ENCODE assay signal across 15 cellular contexts in genomic region chr22:37951305-37951704, GRCh38. TPM values are rescaled to one million over a fixed set of nuclear protein-coding genes. Genes with fewer than 3 reads are reported as not detected.
DNase-seq lines count a peak whose midpoint lies in the region; ATAC-seq, FAIRE-seq and TF ChIP-seq lines count a peak whose summit lies in the region.
"Had no signal": no experiment of that assay in that cellular context is flagged by ENCODE, and none has a peak within 500 bp of the region (broad histone marks: within the 10 kb centered on the region; RNA-seq: fewer than 3 reads in every experiment).

No MANE protein-coding gene starts in this region.

- no peak overlapping the region for H3K27ac Mint-ChIP-seq in naive thymus-derived CD8-positive, alpha-beta T cell
- H3K27ac Mint-ChIP-seq: activated CD8-positive, alpha-beta T cell treated with anti-CD3 and anti-CD28 coated beads for 36 hours had no signal

- no peak overlapping the region for H3K4me3 ChIP-seq in A549
- H3K4me3 ChIP-seq in H7 (ENCODE audit: insufficient read depth, low read depth, low read length): no peak overlapping the region
- H3K4me3 ChIP-seq in thyroid gland (replicated peaks in 1 of 3): no peak overlapping the region
- H3K4me3 ChIP-seq: gastrocnemius medialis had no signal

- H3K4me1 Mint-ChIP-seq in naive thymus-derived CD8-positive, alpha-beta T cell: peaks cover 18 to 31% (median 29%) of the 10 kb centered on the region in 4 donors

- H3K36me3 ChIP-seq in H7 (replicated peaks; ENCODE audit: control insufficient read depth, insufficient read depth, low read length): no peaks in the 10 kb centered on the region
- H3K36me3 ChIP-seq in thyroid gland: no peaks in the 10 kb centered on the region
- H3K36me3 ChIP-seq: gastrocnemius medialis had no signal

- H3K9me3 ChIP-seq in A549 (no peaks in the 10 kb centered on the region), thyroid gland (no peaks in the 10 kb centered on the region)
- H3K9me3 ChIP-seq: gastrocnemius medialis had no signal

- TF ChIP-seq POLR2A in A549 (IDR thresholded peaks at IDR 0.05; ENCODE audit: low read length): no peak
- no peak for TF ChIP-seq POLR2A in thyroid gland (IDR thresholded peaks at IDR 0.05)

- H3K36me3 Mint-ChIP-seq in naive thymus-derived CD8-positive, alpha-beta T cell: peaks cover 0 to 3% (median 2%) of the 10 kb centered on the region in 3 donors

- H3K27me3 ChIP-seq in H7 (ENCODE audit: control insufficient read depth, insufficient read depth, low read length) (peaks cover 10% of the 10 kb centered on the region; the same call in 1 of the 2 replicates), thyroid gland (no peaks in the 10 kb centered on the region)
- H3K27me3 ChIP-seq: gastrocnemius medialis had no signal

- H3K4me2 ChIP-seq in A549: no peak overlapping the region

- H3K4me1 ChIP-seq in A549: peaks cover 7% of the 10 kb centered on the region; the same call in 2 of the 3 replicates
- H3K4me1 ChIP-seq in thyroid gland: peaks cover 15 to 20% of the 10 kb centered on the region in 2 donors

- no peaks in the 10 kb centered on the region for H3K9me3 Mint-ChIP-seq in naive thymus-derived CD8-positive, alpha-beta T cell
- H3K9me3 Mint-ChIP-seq: activated CD8-positive, alpha-beta T cell treated with anti-CD3 and anti-CD28 coated beads for 36 hours had no signal

- peaks cover 2 to 14% (median 9%) of the 10 kb centered on the region in 5 donors for H3K27me3 Mint-ChIP-seq in naive thymus-derived CD8-positive, alpha-beta T cell

- ATAC-seq in A549: peak in 1 of 2 experiments; percentile 25; a peak in 3 of 6 replicates
- ATAC-seq in naive thymus-derived CD8-positive, alpha-beta T cell: no peak
- ATAC-seq: activated CD8-positive, alpha-beta T cell treated with anti-CD3 and anti-CD28 coated beads for 36 hours; gastrocnemius medialis had no signal

- TF ChIP-seq CTCF in A549 (IDR thresholded peaks at IDR 0.05) (no peak), thyroid gland (IDR thresholded peaks at IDR 0.05) (no peak)

- POLR2A ChIA-PET in A549 (lab: Yijun Ruan, JAX): no interaction called here
- POLR2A ChIA-PET in naive thymus-derived CD8-positive, alpha-beta T cell (lab: Charles Lee): no interaction called here

- no peak for FAIRE-seq in A549 (lab: Jason Lieb, UNC)

- CTCF ChIA-PET in A549 (lab: Yijun Ruan, JAX): interaction anchor here (0.6 to 1.1 kb wide), 2 partner anchors 12 to 284 kb away, joined by 3 to 4 read pairs; no protein-coding TSS in a partner anchor

- H3K27ac ChIP-seq in A549: no peak overlapping the region
- H3K27ac ChIP-seq in thyroid gland: no peak overlapping the region
- H3K27ac ChIP-seq: gastrocnemius medialis had no signal

- H3K4me3 Mint-ChIP-seq in naive thymus-derived CD8-positive, alpha-beta T cell: peak overlapping the region in 4 of 10 donors; percentile 26 to 55 (median 46)

- peak; percentile 10 to 45 for DNase-seq in A549 (ENCODE audit: low read depth in 1 of 2, low spot score in 1 of 2)
- DNase-seq in H7: peak; percentile 72
- peak; percentile 20 for DNase-seq in SW480 (ENCODE audit: low spot score)
- DNase-seq in iPS DF 19.7 (ENCODE audit: low read depth, low spot score): peak; percentile 40
- DNase-seq in NCI-H146 (lab: John Stamatoyannopoulos, UW): no peak
- no peak for DNase-seq in stimulated activated CD4-positive, alpha-beta T cell treated with anti-CD3 and anti-CD28 coated beads, Interleukin-4, amount 100 ng/mL, for 1 hour
- DNase-seq in naive thymus-derived CD8-positive, alpha-beta T cell: no peak
- no peak for DNase-seq in thyroid gland
- DNase-seq: activated CD8-positive, alpha-beta T cell treated with anti-CD3 and anti-CD28 coated beads for 36 hours; activated effector memory CD4-positive, alpha-beta T cell treated with anti-CD3 and anti-CD28 coated beads, Interleukin-2, amount 50 U/mL, for 16 hours; effector CD4-positive, alpha-beta T cell; EL; gastrocnemius medialis; NCI-H2227 treated with DMSO at 0.1 percent for 48 hours; posterior cingulate gyrus had no signal

- TF ChIP-seq EP300 in A549 (IDR thresholded peaks at IDR 0.05): no peak

- no peak for TF ChIP-seq RAD21 in A549 (conservative IDR thresholded peaks at IDR 0.05 in 1 of 2, IDR thresholded peaks at IDR 0.05 in 1 of 2)

- intact Hi-C loops in thyroid gland (cut with DNase I): no loop called here

- 62% methylated on average over 8 of the region's 8 CpGs for WGBS in A549 (ENCODE audit: missing lambda C conversion rate)
- WGBS in thyroid gland, 2 donors: 58 to 71% methylated on average over 8 of the region's 8 CpGs

TF ChIP-seq in A549, 52 proteins besides CTCF, POLR2A, EP300 and RAD21:
- TF ChIP-seq RCOR1 (IDR thresholded peaks at IDR 0.05; ENCODE audit: low read depth, low read length): no peak
- no peak for TF ChIP-seq BCL3 (IDR thresholded peaks at IDR 0.05)
- TF ChIP-seq GATA3 (IDR thresholded peaks at IDR 0.05; ENCODE audit: borderline replicate concordance): no peak
- TF ChIP-seq SMC3 (IDR thresholded peaks at IDR 0.05): no peak
- no peak for TF ChIP-seq HDAC2 (IDR thresholded peaks at IDR 0.05)
- TF ChIP-seq RFX5 (IDR thresholded peaks at IDR 0.05): no peak
- no peak for TF ChIP-seq ZC3H11A (IDR thresholded peaks at IDR 0.05)
- TF ChIP-seq MYC (IDR thresholded peaks at IDR 0.05; ENCODE audit: borderline replicate concordance, low read length): no peak

RNA-seq across cellular contexts. Expression of gene C22orf23, which starts 2.1 kb away (rescaled TPM):
- 0.49 and 0.52 TPM in 2 replicates for polyA plus RNA-seq in A549 (2011; rRNA removed)
- polyA plus RNA-seq in A549 (2012; cell fraction: cytosol; rRNA removed): 0.28 and 0.35 TPM in 2 replicates
- 0.23 and 0.71 TPM in 2 replicates for polyA plus RNA-seq in A549 (2012; cell fraction: nucleus; rRNA removed)
- polyA plus RNA-seq in A549 (2017; fragmentation: RNase III; extraction: RNeasy Plus Mini Kit Qiagen cat#74134 plus additional on column Dnase treatment): 0.26 to 0.37 TPM (median 0.26 TPM) in 3 replicates
- polyA minus RNA-seq in A549 (2011; rRNA and poly(A)+ RNA removed): 0.33 and 0.49 TPM in 2 replicates
- 0.26 and 0.28 TPM in 2 replicates for total RNA-seq in H7 (2014; rRNA removed; shearing (Covaris generic))
- total RNA-seq in naive thymus-derived CD8-positive, alpha-beta T cell: not detected
- polyA plus RNA-seq in naive thymus-derived CD8-positive, alpha-beta T cell: not detected
- total RNA-seq in thyroid gland: 1 to 10 TPM in 1 of 4 donors, under 1 TPM in 3; 0.59 to 1.7 (median 0.73) TPM
- total RNA-seq: activated CD8-positive, alpha-beta T cell treated with anti-CD3 and anti-CD28 coated beads for 36 hours had no signal

RNA-seq across cellular contexts. Expression of gene POLR2F, which starts 2.2 kb away (rescaled TPM):
- 59.1 and 90.0 TPM in 2 replicates for polyA plus RNA-seq in A549 (2011; rRNA removed)
- polyA plus RNA-seq in A549 (2012; cell fraction: cytosol; rRNA removed): 193 and 287 TPM in 2 replicates
- polyA plus RNA-seq in A549 (2012; cell fraction: nucleus; rRNA removed): 77.2 and 81.6 TPM in 2 replicates
- 180 to 194 TPM (median 183 TPM) in 3 replicates for polyA plus RNA-seq in A549 (2017; fragmentation: RNase III; extraction: RNeasy Plus Mini Kit Qiagen cat#74134 plus additional on column Dnase treatment)
- polyA minus RNA-seq in A549 (2011; rRNA and poly(A)+ RNA removed): 20.3 and 21.3 TPM in 2 replicates
- total RNA-seq in H7 (2014; rRNA removed; shearing (Covaris generic)): 47.7 and 80.8 TPM in 2 replicates
- 10 to 100 TPM; 38.0 to 40.7 TPM for total RNA-seq in naive thymus-derived CD8-positive, alpha-beta T cell
- 100 to 1,000 TPM; 129 to 172 (median 145) TPM for polyA plus RNA-seq in naive thymus-derived CD8-positive, alpha-beta T cell
- 10 to 100 TPM; 19.7 to 88.9 (median 55.2) TPM for total RNA-seq in thyroid gland

RNA-seq across cellular contexts. Expression of gene SOX10, which starts 33.0 kb away (rescaled TPM):
- polyA plus RNA-seq in A549 (2011; rRNA removed) (not detected in 2 replicates), A549 (2017; fragmentation: RNase III; extraction: RNeasy Plus Mini Kit Qiagen cat#74134 plus additional on column Dnase treatment) (not detected in 3 replicates)
- not detected in 2 replicates for polyA plus RNA-seq in A549 (2012; cell fraction: cytosol; rRNA removed)
- not detected in 2 replicates for polyA plus RNA-seq in A549 (2012; cell fraction: nucleus; rRNA removed)
- not detected in 2 replicates for polyA minus RNA-seq in A549 (2011; rRNA and poly(A)+ RNA removed)
- 3.5 and 3.7 TPM in 2 replicates for total RNA-seq in H7 (2014; rRNA removed; shearing (Covaris generic))
- not detected for total RNA-seq in naive thymus-derived CD8-positive, alpha-beta T cell
- not detected for polyA plus RNA-seq in naive thymus-derived CD8-positive, alpha-beta T cell
- under 1 TPM in 1 of 4 donors, not detected in 3; 0.34 TPM for total RNA-seq in thyroid gland
- total RNA-seq: activated CD8-positive, alpha-beta T cell treated with anti-CD3 and anti-CD28 coated beads for 36 hours had no signal

RNA-seq across cellular contexts. Expression of gene MICALL1, which starts 45.2 kb away (rescaled TPM):
- 10.4 and 11.1 TPM in 2 replicates for polyA plus RNA-seq in A549 (2011; rRNA removed)
- 8.1 and 13.2 TPM in 2 replicates for polyA plus RNA-seq in A549 (2012; cell fraction: cytosol; rRNA removed)
- 18.0 and 23.4 TPM in 2 replicates for polyA plus RNA-seq in A549 (2012; cell fraction: nucleus; rRNA removed)
- 16.1 to 19.0 TPM (median 18.6 TPM) in 3 replicates for polyA plus RNA-seq in A549 (2017; fragmentation: RNase III; extraction: RNeasy Plus Mini Kit Qiagen cat#74134 plus additional on column Dnase treatment)
- 18.0 and 19.1 TPM in 2 replicates for polyA minus RNA-seq in A549 (2011; rRNA and poly(A)+ RNA removed)
- 28.2 and 29.8 TPM in 2 replicates for total RNA-seq in H7 (2014; rRNA removed; shearing (Covaris generic))
- total RNA-seq in naive thymus-derived CD8-positive, alpha-beta T cell: 10 to 100 TPM; 26.3 to 28.5 TPM
- 1 to 10 TPM; 1.3 to 4.7 (median 1.5) TPM for polyA plus RNA-seq in naive thymus-derived CD8-positive, alpha-beta T cell
- 10 to 100 TPM; 22.2 to 48.3 (median 30.8) TPM for total RNA-seq in thyroid gland

Comparison
In these comparisons a context has a peak if more than half of its experiments do, and no peak if none do; other contexts are left out.
1. DNase-seq: peak in A549 (2 of 2), H7 (single experiment), SW480 (single experiment) and iPS DF 19.7 (single experiment); none in NCI-H146 (single experiment), stimulated activated CD4-positive, alpha-beta T cell treated with anti-CD3 and anti-CD28 coated beads, Interleukin-4, amount 100 ng/mL, for 1 hour (single experiment), naive thymus-derived CD8-positive, alpha-beta T cell (0 of 10) and thyroid gland (0 of 2).